Comparison of ENCODE assay signal across 5 cellular contexts in genomic region chrX:52907137-52907536, GRCh38. TPM values are rescaled to one million over a fixed set of nuclear protein-coding genes. Genes with fewer than 3 reads are reported as not detected.
"Had no signal": no experiment of that assay in that cellular context is flagged by ENCODE, and none has a peak within 500 bp of the region (broad histone marks: within the 10 kb centered on the region; RNA-seq: fewer than 3 reads in every experiment).

No MANE protein-coding gene starts in this region.

RNA-seq across cellular contexts. Expression of gene XAGE3, which starts 39.3 kb away (rescaled TPM):
- total RNA-seq: HepG2, HT-29, HT1080, IMR-90, K562 had no signal
